In the genomic region with DNA sequence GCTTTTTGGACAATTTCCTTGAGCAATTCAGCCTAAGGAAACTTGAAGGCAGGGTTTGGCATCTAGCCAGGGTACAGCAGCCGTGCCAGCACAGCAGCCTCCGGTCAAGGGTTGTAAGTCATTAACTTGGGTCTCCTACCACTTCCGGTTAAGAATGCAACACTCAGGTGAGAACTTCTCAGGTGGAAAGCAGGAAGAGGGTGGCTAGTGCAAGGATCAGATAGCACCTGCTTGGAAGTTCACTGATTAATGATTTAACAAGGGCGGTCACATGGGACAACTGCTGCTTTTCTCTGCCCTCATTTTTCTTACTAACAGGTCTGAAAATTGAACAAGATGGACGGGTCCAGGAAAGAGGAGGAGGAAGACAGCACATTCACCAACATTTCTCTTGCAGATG, we compare ENCODE assay signal across 9 cellular contexts. TPM values are rescaled to one million over a fixed set of nuclear protein-coding genes. Genes with fewer than 3 reads are reported as not detected.
DNase-seq lines count a peak whose midpoint lies in the region; ATAC-seq, FAIRE-seq and TF ChIP-seq lines count a peak whose summit lies in the region.
"Had no signal": no experiment of that assay in that cellular context is flagged by ENCODE, and none has a peak within 500 bp of the region (broad histone marks: within the 10 kb centered on the region; RNA-seq: fewer than 3 reads in every experiment).

No MANE protein-coding gene starts in this region.

- H3K9me1 ChIP-seq in endothelial cell of umbilical vein (replicated peaks; ENCODE audit: control insufficient read depth, extremely low read depth, insufficient read depth, low read length), result no peaks in the 10 kb centered on the region

- dilution Hi-C loops in endothelial cell of umbilical vein (cut with MboI; ENCODE audit: extremely low pct_ligation_motif_present, low sequenced_read_pairs), result no loop called here

- H3K4me3 Mint-ChIP-seq in activated CD8-positive, alpha-beta memory T cell treated with anti-CD3 and anti-CD28 coated beads, Interleukin-2, amount 10 ng/mL, durations not matched to agents 7 days and 5 days, result no peak overlapping the region

- no peak overlapping the region for H3K27ac Mint-ChIP-seq in activated CD8-positive, alpha-beta memory T cell treated with anti-CD3 and anti-CD28 coated beads, Interleukin-2, amount 10 ng/mL, durations not matched to agents 7 days and 5 days

- H3K79me2 ChIP-seq in endothelial cell of umbilical vein (ENCODE audit: control insufficient read depth, insufficient read depth, low read length), result no peaks in the 10 kb centered on the region

- TF ChIP-seq CTCF in endothelial cell of umbilical vein (IDR thresholded peaks at IDR 0.05; ENCODE audit: extremely low read depth in 1 of 2, insufficient read depth in 1 of 2, low read depth in 1 of 2, low read length in 2 of 2) (no peak), transverse colon (IDR thresholded peaks at IDR 0.05) (no peak)

- TF ChIP-seq POLR2A in endothelial cell of umbilical vein (IDR thresholded peaks at IDR 0.05; ENCODE audit: low read depth, low read length) (no peak), transverse colon (IDR thresholded peaks at IDR 0.05) (no peak)

- H3K27me3 ChIP-seq in endothelial cell of umbilical vein (ENCODE audit: control insufficient read depth in 2 of 2, insufficient read depth in 2 of 2, low read length in 2 of 2), result peaks cover 8 to 11% of the 10 kb centered on the region in 2 experiments
- no peaks in the 10 kb centered on the region for H3K27me3 ChIP-seq in transverse colon

- intact Hi-C loops in endothelial cell of umbilical vein (cut with micrococcal nuclease) (no loop called here), transverse colon (cut with DNase I; ENCODE audit: low total_unique reads) (no loop called here)

- peak overlapping the region; percentile 65 for H3K4me2 ChIP-seq in endothelial cell of umbilical vein (ENCODE audit: insufficient read depth, low read length)

- peaks cover 9% of the 10 kb centered on the region for H3K4me1 ChIP-seq in endothelial cell of umbilical vein (ENCODE audit: control insufficient read depth, extremely low read depth, insufficient read depth, low read length)
- H3K4me1 ChIP-seq in transverse colon, result peaks cover 0 to 14% (median 0%) of the 10 kb centered on the region in 4 donors

- H3K27ac ChIP-seq in endothelial cell of umbilical vein (ENCODE audit: insufficient read depth, low read depth, low read length) (no peak overlapping the region), transverse colon (peak overlapping the region; percentile 59 to 71 (median 64))

- BruUV-seq in endothelial cell of umbilical vein (replicated peaks; lab: Mats Ljungman, UMichigan), result no TSS peak

- no peaks in the 10 kb centered on the region for H3K36me3 Mint-ChIP-seq in activated CD8-positive, alpha-beta memory T cell treated with anti-CD3 and anti-CD28 coated beads, Interleukin-2, amount 10 ng/mL, durations not matched to agents 7 days and 5 days

- ATAC-seq in HG03442 (IDR thresholded peaks at IDR 0.05; ENCODE audit: unreplicated experiment) (peak; percentile 45), HG03521 (IDR thresholded peaks at IDR 0.05; ENCODE audit: unreplicated experiment) (no peak)
- ATAC-seq in activated CD8-positive, alpha-beta memory T cell treated with anti-CD3 and anti-CD28 coated beads, Interleukin-2, amount 10 ng/mL, durations not matched to agents 7 days and 5 days, result no peak

- no peak for TF ChIP-seq EP300 in transverse colon (IDR thresholded peaks at IDR 0.05; ENCODE audit: low read depth)

- no peaks in the 10 kb centered on the region for H3K9me3 ChIP-seq in endothelial cell of umbilical vein (replicated peaks; ENCODE audit: control insufficient read depth, insufficient read depth, low read length)
- H3K9me3 ChIP-seq in transverse colon, result no peaks in the 10 kb centered on the region

- no peaks in the 10 kb centered on the region for H3K4me1 Mint-ChIP-seq in activated CD8-positive, alpha-beta memory T cell treated with anti-CD3 and anti-CD28 coated beads, Interleukin-2, amount 10 ng/mL, durations not matched to agents 7 days and 5 days

- no peak overlapping the region for H3K9ac ChIP-seq in endothelial cell of umbilical vein (replicated peaks; ENCODE audit: extremely low read depth, insufficient read depth, low read length)

- no peaks in the 10 kb centered on the region for H4K20me1 ChIP-seq in endothelial cell of umbilical vein (replicated peaks; ENCODE audit: control insufficient read depth, extremely low read depth, insufficient read depth, low read length)

- no peaks in the 10 kb centered on the region for H3K9me3 Mint-ChIP-seq in activated CD8-positive, alpha-beta memory T cell treated with anti-CD3 and anti-CD28 coated beads, Interleukin-2, amount 10 ng/mL, durations not matched to agents 7 days and 5 days (ENCODE audit: low read depth)

- in situ Hi-C loops in transverse colon (cut with MboI; ENCODE audit: low pct_ligation_motif_present in 1 of 4, low pct_unique_long_range_greater_than_20kb in 1 of 4, low sequenced_read_pairs in 3 of 4), result no loop called here

- DNase-seq in NCI-H2196 (lab: John Stamatoyannopoulos, UW; ENCODE audit: unreplicated experiment) (peak; percentile 4), NCI-H2196 treated with DMSO at 0.1 percent for 48 hours (lab: John Stamatoyannopoulos, UW; ENCODE audit: unreplicated experiment) (no peak), endothelial cell of umbilical vein (ENCODE audit: low read depth, low spot score) (peak; percentile 63), transverse colon (peak; percentile 89), T1000 (lab: John Stamatoyannopoulos, UW) (no peak)
- DNase-seq in activated CD8-positive, alpha-beta memory T cell treated with anti-CD3 and anti-CD28 coated beads, Interleukin-2, amount 10 ng/mL, durations not matched to agents 7 days and 5 days, result no peak

- CTCF ChIA-PET in endothelial cell of umbilical vein (lab: Charles Lee), result interaction anchor here (1.3 to 4.3 kb wide), 6 partner anchors 13 to 603 kb away, joined by 3 to 29 read pairs (median 10); no protein-coding TSS in a partner anchor
- CTCF ChIA-PET in activated CD8-positive, alpha-beta memory T cell treated with anti-CD3 and anti-CD28 coated beads, Interleukin-2, amount 10 ng/mL, durations not matched to agents 7 days and 5 days (lab: Charles Lee), result interaction anchor here (0.8 kb wide), 1 partner anchor 24 kb away, joined by 3 read pairs; no protein-coding TSS in a partner anchor

- POLR2A ChIA-PET in endothelial cell of umbilical vein (lab: Charles Lee), result no interaction called here

- H2AFZ ChIP-seq in endothelial cell of umbilical vein (ENCODE audit: low read depth, low read length), result peak overlapping the region; percentile 24

- H3K27me3 Mint-ChIP-seq in activated CD8-positive, alpha-beta memory T cell treated with anti-CD3 and anti-CD28 coated beads, Interleukin-2, amount 10 ng/mL, durations not matched to agents 7 days and 5 days, result peaks cover 29% of the 10 kb centered on the region

- WGBS in transverse colon (ENCODE audit: low coverage in 1 of 2), 2 donors, result 14 to 19% methylated on average over 1 to 5 of the region's 5 CpGs

- H3K36me3 ChIP-seq in endothelial cell of umbilical vein (ENCODE audit: control insufficient read depth in 2 of 2, extremely low read depth in 1 of 2, insufficient read depth in 2 of 2, low read length in 2 of 2), result no peaks in the 10 kb centered on the region
- H3K36me3 ChIP-seq in transverse colon, result no peaks in the 10 kb centered on the region

- no peak overlapping the region for H3K4me3 ChIP-seq in endothelial cell of umbilical vein (replicated peaks in 1 of 3; ENCODE audit: insufficient read depth in 1 of 3, low read depth in 1 of 3, low read length in 3 of 3)
- peak overlapping the region in 1 of 4 donors; percentile 29 for H3K4me3 ChIP-seq in transverse colon

- FAIRE-seq in endothelial cell of umbilical vein (lab: Jason Lieb, UNC), result peak; percentile 84
- FAIRE-seq: H1 had no signal

TF ChIP-seq in endothelial cell of umbilical vein, 7 proteins besides CTCF, POLR2A, EP300 and RAD21:
- no peak for TF ChIP-seq MYC (IDR thresholded peaks at IDR 0.05; ENCODE audit: low read depth, low read length)
- TF ChIP-seq MAX (IDR thresholded peaks at IDR 0.05; ENCODE audit: insufficient read depth, insufficient read length), result no peak
- no peak for TF ChIP-seq FOS (IDR thresholded peaks at IDR 0.05; ENCODE audit: borderline replicate concordance, insufficient read depth, low read length)
- TF ChIP-seq JUN (IDR thresholded peaks at IDR 0.05; ENCODE audit: borderline replicate concordance, insufficient read depth, insufficient read length, low read depth), result no peak
- no peak for TF ChIP-seq POLR2AphosphoS5 (IDR thresholded peaks at IDR 0.05; ENCODE audit: insufficient read depth, low read depth, low read length)
- no peak for TF ChIP-seq GATA2 (IDR thresholded peaks at IDR 0.05; ENCODE audit: insufficient read depth, insufficient read length, low read depth, low read length)
- no peak for TF ChIP-seq EZH2 (IDR thresholded peaks at IDR 0.05; ENCODE audit: borderline replicate concordance, low read depth, low read length, severe bottlenecking)

RNA-seq across cellular contexts. Expression of gene SCOC, which starts 30.1 kb away (rescaled TPM):
- total RNA-seq in endothelial cell of umbilical vein (38.3 and 38.5 TPM in 2 replicates), transverse colon (10 to 100 TPM in 3 of 4 donors, 1 to 10 TPM in 1; 7.2 to 43.4 (median 25.7) TPM)
- 6.8 and 12.3 TPM in 2 replicates for polyA plus RNA-seq in endothelial cell of umbilical vein
- polyA plus RNA-seq in endothelial cell of umbilical vein (2011; cell fraction: cytosol; rRNA removed), result 17.0 and 18.5 TPM in 2 replicates
- 6.6 and 12.4 TPM in 2 replicates for polyA plus RNA-seq in endothelial cell of umbilical vein (2011; cell fraction: nucleus; rRNA removed)
- polyA plus RNA-seq in endothelial cell of umbilical vein (2012), result 32.0 and 44.6 TPM in 2 replicates
- 6.5 and 13.4 TPM in 2 replicates for polyA minus RNA-seq in endothelial cell of umbilical vein
- 1.5 TPM for polyA minus RNA-seq in endothelial cell of umbilical vein (2011; cell fraction: cytosol; rRNA and poly(A)+ RNA removed)
- polyA minus RNA-seq in endothelial cell of umbilical vein (2011; cell fraction: nucleus; rRNA and poly(A)+ RNA removed), result 14.2 and 26.2 TPM in 2 replicates
- 10 to 100 TPM; 22.3 to 26.6 TPM for total RNA-seq in activated CD8-positive, alpha-beta memory T cell treated with anti-CD3 and anti-CD28 coated beads, Interleukin-2, amount 10 ng/mL, durations not matched to agents 7 days and 5 days

Comparison
In these comparisons a context has a peak if more than half of its experiments do, and no peak if none do; other contexts are left out.
1. DNase-seq: peak in NCI-H2196 (single experiment), endothelial cell of umbilical vein (single experiment) and transverse colon (single experiment); none in NCI-H2196 treated with DMSO at 0.1 percent for 48 hours (single experiment), activated CD8-positive, alpha-beta memory T cell treated with anti-CD3 and anti-CD28 coated beads, Interleukin-2, amount 10 ng/mL, durations not matched to agents 7 days and 5 days (single experiment) and T1000 (single experiment).